In the genomic region with DNA sequence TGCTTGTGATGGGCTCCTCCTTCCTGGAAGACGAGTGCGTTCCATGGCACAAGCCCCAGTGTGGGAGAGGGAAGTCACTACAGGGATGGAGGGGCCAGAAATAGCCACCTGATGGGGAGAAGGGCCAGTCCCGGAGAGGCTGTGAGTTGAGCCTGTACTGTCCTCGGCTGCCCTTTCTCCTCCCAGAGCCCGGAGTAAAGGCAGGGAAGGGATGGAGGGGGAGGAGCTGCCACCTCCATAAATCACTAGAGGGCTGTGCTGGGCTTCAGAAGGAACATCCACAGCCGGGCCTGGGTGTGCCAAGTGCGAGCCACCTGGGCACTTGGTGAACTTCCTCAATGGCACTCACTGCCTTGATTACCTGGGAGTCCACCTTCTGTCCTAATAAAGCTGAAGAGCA, we compare ENCODE assay signal across 31 cellular contexts.
"Had no signal": no experiment of that assay in that cellular context is flagged by ENCODE, and none has a peak within 500 bp of the region (broad histone marks: within the 10 kb centered on the region; RNA-seq: fewer than 3 reads in every experiment).

No MANE protein-coding gene starts in this region.

- H3K9me3 ChIP-seq: adrenal gland, ascending aorta, esophagus squamous epithelium, gastrocnemius medialis, thoracic aorta, vagina had no signal

- H3K9ac ChIP-seq: parathyroid adenoma had no signal

- H3K4me1 ChIP-seq: adrenal gland, ascending aorta, parathyroid adenoma, vagina had no signal

- H3K9me3 Mint-ChIP-seq: activated B cell treated with CpG ODN at 0.5 μM for 24 hours; activated T-cell treated with anti-CD3 and anti-CD28 coated beads, Interleukin-2, amount 50 U/mL, for 4 hours; activated T-helper 2 cell treated with anti-CD3 and anti-CD28 coated beads, Interferon-gamma antibody, Interleukin-2, Interleukin-4, amounts not matched to agents 10 μg/mL and 5 μg/mL and 100 μg/mL, durations not matched to agents 14 hours and 24 hours and 36 hours; central memory CD8-positive, alpha-beta T cell; endodermal cell; naive thymus-derived CD8-positive, alpha-beta T cell; T-helper 1 cell treated with Interleukin-12 subunit alpha and Interleukin-12 subunit beta and Interleukin-4 antibody, amounts not matched to agents 30 μg/mL and 1 μg/mL, for 36 hours; type B pancreatic cell had no signal

- H3K27ac ChIP-seq: adrenal gland, ascending aorta, coronary artery, esophagus squamous epithelium, gastrocnemius medialis, parathyroid adenoma, thoracic aorta, vagina had no signal

- H3K4me3 ChIP-seq: adrenal gland, ascending aorta, coronary artery, esophagus squamous epithelium, gastrocnemius medialis, lung, thoracic aorta, vagina had no signal

- H3K27me3 Mint-ChIP-seq: activated B cell treated with CpG ODN at 0.5 μM for 24 hours; activated CD4-positive, alpha-beta T cell treated with anti-CD3 and anti-CD28 coated beads for 36 hours; activated naive CD8-positive, alpha-beta T cell; central memory CD8-positive, alpha-beta T cell; naive thymus-derived CD8-positive, alpha-beta T cell; type B pancreatic cell had no signal

- H3K27me3 ChIP-seq: adrenal gland, ascending aorta, esophagus squamous epithelium, gastrocnemius medialis, vagina had no signal

- H2AFZ ChIP-seq: parathyroid adenoma had no signal

- H3K27ac Mint-ChIP-seq: activated B cell treated with CpG ODN at 0.5 μM for 24 hours; activated CD4-positive, alpha-beta T cell treated with anti-CD3 and anti-CD28 coated beads for 36 hours; activated naive CD8-positive, alpha-beta T cell; activated T-helper 2 cell treated with anti-CD3 and anti-CD28 coated beads, Interferon-gamma antibody, Interleukin-2, Interleukin-4, amounts not matched to agents 10 μg/mL and 5 μg/mL and 100 μg/mL, durations not matched to agents 14 hours and 24 hours and 36 hours; endodermal cell; T-helper 1 cell treated with Interleukin-12 subunit alpha and Interleukin-12 subunit beta and Interleukin-4 antibody, amounts not matched to agents 30 μg/mL and 1 μg/mL, for 36 hours; type B pancreatic cell had no signal

- H3K4me3 Mint-ChIP-seq: activated B cell treated with CpG ODN at 0.5 μM for 24 hours; activated CD4-positive, alpha-beta T cell treated with anti-CD3 and anti-CD28 coated beads for 36 hours; activated naive CD8-positive, alpha-beta T cell; activated T-cell treated with anti-CD3 and anti-CD28 coated beads, Interleukin-2, amount 50 U/mL, for 4 hours; central memory CD8-positive, alpha-beta T cell; endodermal cell; naive thymus-derived CD8-positive, alpha-beta T cell; T-helper 1 cell treated with Interleukin-12 subunit alpha and Interleukin-12 subunit beta and Interleukin-4 antibody, amounts not matched to agents 30 μg/mL and 1 μg/mL, for 36 hours; type B pancreatic cell had no signal

- ATAC-seq: activated CD4-positive, alpha-beta T cell treated with anti-CD3 and anti-CD28 coated beads for 36 hours; activated T-cell treated with anti-CD3 and anti-CD28 coated beads, Interleukin-2, amount 50 U/mL, for 4 hours; left colon; naive thymus-derived CD8-positive, alpha-beta T cell; sciatic nerve had no signal

- H3K4me1 Mint-ChIP-seq: activated B cell treated with CpG ODN at 0.5 μM for 24 hours; activated CD4-positive, alpha-beta T cell treated with anti-CD3 and anti-CD28 coated beads for 36 hours; central memory CD8-positive, alpha-beta T cell; naive thymus-derived CD8-positive, alpha-beta T cell had no signal

- DNase-seq: activated B cell treated with CpG ODN at 0.5 μM for 24 hours; activated CD4-positive, alpha-beta T cell treated with anti-CD3 and anti-CD28 coated beads for 36 hours; activated CD4-positive, alpha-beta T cell treated with anti-CD3 and anti-CD28 coated beads, Interleukin-2, amount 50 U/mL, for 4 hours; activated CD8-positive, alpha-beta memory T cell treated with anti-CD3 and anti-CD28 coated beads for 24 hours; activated CD8-positive, alpha-beta memory T cell treated with anti-CD3 and anti-CD28 coated beads, Interleukin-2, amount 50 U/mL, for 4 hours; activated naive CD4-positive, alpha-beta T cell; activated T-cell treated with anti-CD3 and anti-CD28 coated beads, Interleukin-2, amount 50 U/mL, for 4 hours; adrenal gland; endodermal cell; esophagus squamous epithelium; islet precursor cell; left colon; naive thymus-derived CD8-positive, alpha-beta T cell; small intestine; stimulated activated CD4-positive, alpha-beta T cell treated with anti-CD3 and anti-CD28 coated beads, Interleukin-15, amount 100 ng/mL, for 24 hours; stimulated activated CD8-positive, alpha-beta memory T cell treated with anti-CD3 and anti-CD28 coated beads, Interleukin-4, amount 100 ng/mL, for 48 hours; stimulated activated naive CD4-positive, alpha-beta T cell; T1000 had no signal
